In the genomic region with DNA sequence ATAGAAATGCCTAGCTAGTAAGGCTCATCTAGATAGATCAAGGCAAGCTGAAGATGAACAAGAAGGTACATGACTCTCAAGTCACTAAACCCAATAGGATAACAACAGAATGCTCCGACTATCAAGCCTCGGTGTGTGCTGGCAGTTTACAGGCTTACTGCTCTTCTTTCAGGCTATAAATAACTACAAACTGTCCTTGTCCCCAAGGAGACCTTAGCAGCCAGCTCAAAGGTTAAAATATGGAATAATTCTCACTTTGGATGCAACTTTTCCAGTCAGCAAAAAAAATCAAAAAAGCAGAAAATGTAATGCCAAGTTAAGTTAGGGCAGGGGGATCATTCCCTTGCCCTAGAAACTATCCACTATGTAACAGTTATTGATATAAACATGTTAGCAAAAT, we compare ENCODE assay signal across 18 cellular contexts. TPM values are rescaled to one million over a fixed set of nuclear protein-coding genes. Genes with fewer than 3 reads are reported as not detected.
A peak's percentile ranks its signal among the peaks of the same experiment; 100 is the strongest.
DNase-seq lines count a peak whose midpoint lies in the region; ATAC-seq and TF ChIP-seq lines count a peak whose summit lies in the region.
"Had no signal": no experiment of that assay in that cellular context is flagged by ENCODE, and none has a peak within 500 bp of the region (broad histone marks: within the 10 kb centered on the region; RNA-seq: fewer than 3 reads in every experiment).

No MANE protein-coding gene starts in this region.

- H3K4me1 ChIP-seq in left ventricle myocardium inferior, result peaks cover 100% of the 10 kb centered on the region
- H3K4me1 ChIP-seq in prostate gland (replicated peaks), result peaks cover 2% of the 10 kb centered on the region

- H3K36me3 ChIP-seq in left ventricle myocardium inferior, result no peaks in the 10 kb centered on the region
- no peaks in the 10 kb centered on the region for H3K36me3 ChIP-seq in prostate gland

- peaks cover 38% of the 10 kb centered on the region for H3K36me3 Mint-ChIP-seq in CD4-positive, alpha-beta T cell (ENCODE audit: low read depth)
- H3K36me3 Mint-ChIP-seq in brain, result peaks cover 5% of the 10 kb centered on the region
- H3K36me3 Mint-ChIP-seq in activated T-helper 17 cell treated with anti-CD3 and anti-CD28 coated beads, Interleukin-2, amount 50 U/mL, for 72 hours (ENCODE audit: low read depth), result peaks cover 43% of the 10 kb centered on the region

- no peak overlapping the region for H3K4me3 Mint-ChIP-seq in CD4-positive, alpha-beta T cell
- H3K4me3 Mint-ChIP-seq in brain, result no peak overlapping the region
- H3K4me3 Mint-ChIP-seq in activated T-helper 17 cell treated with anti-CD3 and anti-CD28 coated beads, Interleukin-2, amount 50 U/mL, for 72 hours, result no peak overlapping the region
- H3K4me3 Mint-ChIP-seq: activated CD4-positive, alpha-beta T cell treated with anti-CD3 and anti-CD28 coated beads, Interleukin-2, amount 10 ng/mL, durations not matched to agents 24 days and 14 days had no signal

- no peaks in the 10 kb centered on the region for H3K27me3 ChIP-seq in CD4-positive, alpha-beta T cell (ENCODE audit: control insufficient read depth, insufficient read depth, low read length)
- H3K27me3 ChIP-seq in left ventricle myocardium inferior (ENCODE audit: low read depth) (no peaks in the 10 kb centered on the region), prostate gland (replicated peaks; ENCODE audit: insufficient read depth) (no peaks in the 10 kb centered on the region)

- H3K4me3 ChIP-seq in left ventricle myocardium inferior (peak overlapping the region; percentile 24), prostate gland (no peak overlapping the region)
- H3K4me3 ChIP-seq: A549, GM12878 had no signal

- no peaks in the 10 kb centered on the region for H3K27me3 Mint-ChIP-seq in CD4-positive, alpha-beta T cell
- peaks cover 2% of the 10 kb centered on the region for H3K27me3 Mint-ChIP-seq in brain
- no peaks in the 10 kb centered on the region for H3K27me3 Mint-ChIP-seq in activated T-helper 17 cell treated with anti-CD3 and anti-CD28 coated beads, Interleukin-2, amount 50 U/mL, for 72 hours
- H3K27me3 Mint-ChIP-seq: activated CD4-positive, alpha-beta T cell treated with anti-CD3 and anti-CD28 coated beads, Interleukin-2, amount 10 ng/mL, durations not matched to agents 24 days and 14 days; CD8-positive, alpha-beta memory T cell had no signal

- POLR2A ChIA-PET in CD4-positive, alpha-beta T cell (lab: Charles Lee), result no interaction called here

- H3K9me3 Mint-ChIP-seq in CD4-positive, alpha-beta T cell, result no peaks in the 10 kb centered on the region
- H3K9me3 Mint-ChIP-seq in brain, result no peaks in the 10 kb centered on the region
- H3K9me3 Mint-ChIP-seq in activated T-helper 17 cell treated with anti-CD3 and anti-CD28 coated beads, Interleukin-2, amount 50 U/mL, for 72 hours, result no peaks in the 10 kb centered on the region
- H3K9me3 Mint-ChIP-seq: activated CD4-positive, alpha-beta T cell treated with anti-CD3 and anti-CD28 coated beads, Interleukin-2, amount 10 ng/mL, durations not matched to agents 24 days and 14 days; CD8-positive, alpha-beta memory T cell had no signal

- intact Hi-C loops in CD4-positive, alpha-beta T cell (cut with DNase I, micrococcal nuclease), result loop anchor here in 1 of 2 experiments (5.0 kb wide), 1 partner anchor 64 kb away; no protein-coding TSS in a partner anchor
- intact Hi-C loops in left ventricle myocardium inferior (cut with micrococcal nuclease) (no loop called here), prostate gland (cut with DNase I) (no loop called here)

- H3K27ac Mint-ChIP-seq in CD4-positive, alpha-beta T cell, result peak overlapping the region; percentile 12
- peak overlapping the region; percentile 49 to 80 (median 60) for H3K27ac Mint-ChIP-seq in brain
- no peak overlapping the region for H3K27ac Mint-ChIP-seq in activated T-helper 17 cell treated with anti-CD3 and anti-CD28 coated beads, Interleukin-2, amount 50 U/mL, for 72 hours
- H3K27ac Mint-ChIP-seq: activated CD4-positive, alpha-beta T cell treated with anti-CD3 and anti-CD28 coated beads, Interleukin-2, amount 10 ng/mL, durations not matched to agents 24 days and 14 days had no signal

- H3K9me3 ChIP-seq in CD4-positive, alpha-beta T cell (ENCODE audit: control insufficient read depth, low read length), result no peaks in the 10 kb centered on the region
- no peaks in the 10 kb centered on the region for H3K9me3 ChIP-seq in left ventricle myocardium inferior (replicated peaks)
- no peaks in the 10 kb centered on the region for H3K9me3 ChIP-seq in prostate gland
- H3K9me3 ChIP-seq: A549 had no signal

- no peak overlapping the region for H3K27ac ChIP-seq in CD4-positive, alpha-beta T cell (ENCODE audit: low read depth, low read length)
- H3K27ac ChIP-seq in left ventricle myocardium inferior (replicated peaks) (peak overlapping the region; percentile 82), prostate gland (peak overlapping the region; percentile 41 to 62)
- H3K27ac ChIP-seq: A549 had no signal

- TF ChIP-seq CTCF in CD4-positive, alpha-beta T cell (IDR thresholded peaks at IDR 0.05), result no peak
- TF ChIP-seq CTCF in brain (conservative IDR thresholded peaks at IDR 0.05) (no peak), left ventricle myocardium inferior (IDR thresholded peaks at IDR 0.05; ENCODE audit: borderline replicate concordance) (no peak), prostate gland (IDR thresholded peaks at IDR 0.05) (no peak)

- CTCF ChIA-PET in CD4-positive, alpha-beta T cell (lab: Charles Lee), result interaction anchor here (0.5 to 1.4 kb wide), 3 partner anchors 14 to 111 kb away, joined by 3 to 7 read pairs (median 3); no protein-coding TSS in a partner anchor

- WGBS in prostate gland, result 20% methylated on average over 2 of the region's 2 CpGs

- DNase-seq in CD4-positive, alpha-beta T cell, result no peak
- DNase-seq in left ventricle myocardium inferior (no peak), prostate gland (ENCODE audit: low spot score) (no peak), NCI-H2081 treated with DMSO at 0.1 percent for 48 hours (lab: John Stamatoyannopoulos, UW) (no peak)
- DNase-seq: activated CD4-positive, alpha-beta T cell treated with anti-CD3 and anti-CD28 coated beads, Interleukin-2, amount 10 ng/mL, durations not matched to agents 24 days and 14 days; activated T-cell treated with anti-CD3 and anti-CD28 coated beads, Interleukin-2, amount 50 U/mL, for 48 hours; CD8-positive, alpha-beta memory T cell; effector memory CD4-positive, alpha-beta T cell; EL; islet precursor cell; SHP77 treated with DMSO at 0.1 percent for 48 hours; stimulated activated CD4-positive, alpha-beta T cell treated with anti-CD3 and anti-CD28 coated beads, Interleukin-2, amount 100 ng/mL, for 48 hours had no signal

- peaks cover 70% of the 10 kb centered on the region for H3K4me1 Mint-ChIP-seq in CD4-positive, alpha-beta T cell (ENCODE audit: low read depth)
- peaks cover 66% of the 10 kb centered on the region for H3K4me1 Mint-ChIP-seq in brain
- peaks cover 22% of the 10 kb centered on the region for H3K4me1 Mint-ChIP-seq in activated T-helper 17 cell treated with anti-CD3 and anti-CD28 coated beads, Interleukin-2, amount 50 U/mL, for 72 hours

- ATAC-seq in CD4-positive, alpha-beta T cell (ENCODE audit: poor library complexity), result no peak
- ATAC-seq in HG02678 (IDR thresholded peaks at IDR 0.05; ENCODE audit: unreplicated experiment) (no peak), GM19455 (IDR thresholded peaks at IDR 0.05; ENCODE audit: unreplicated experiment) (no peak)
- no peak for ATAC-seq in activated T-helper 17 cell treated with anti-CD3 and anti-CD28 coated beads, Interleukin-2, amount 50 U/mL, for 72 hours (replicated peaks)
- ATAC-seq: A549, GM12878 had no signal

- TF ChIP-seq POLR2A in prostate gland (IDR thresholded peaks at IDR 0.05), result no peak

RNA-seq across cellular contexts. Expression of a gene that starts 44.6 kb away (rescaled TPM):
- total RNA-seq in CD4-positive, alpha-beta T cell, result 10 to 100 TPM; 38.7 to 41.5 TPM
- polyA plus RNA-seq in brain (ENCODE audit: insufficient read depth, low read depth, low replicate concordance), result 52.7 TPM
- total RNA-seq in left ventricle myocardium inferior (66.9 TPM), prostate gland (10 to 100 TPM; 80.8 to 93.0 TPM)
- 10 to 100 TPM; 62.3 to 66.8 TPM for total RNA-seq in activated T-helper 17 cell treated with anti-CD3 and anti-CD28 coated beads, Interleukin-2, amount 50 U/mL, for 72 hours

RNA-seq across cellular contexts. Expression of a gene that starts 57.6 kb away (rescaled TPM):
- total RNA-seq in CD4-positive, alpha-beta T cell, result not detected
- polyA plus RNA-seq in brain (ENCODE audit: insufficient read depth, low read depth, low replicate concordance), result 5.1 TPM
- total RNA-seq in left ventricle myocardium inferior (4.0 TPM), prostate gland (10 to 100 TPM in 1 of 2 donors, 1 to 10 TPM in 1; 4.7 to 15.5 TPM)
- total RNA-seq in activated T-helper 17 cell treated with anti-CD3 and anti-CD28 coated beads, Interleukin-2, amount 50 U/mL, for 72 hours, result not detected
- total RNA-seq: activated CD4-positive, alpha-beta T cell treated with anti-CD3 and anti-CD28 coated beads, Interleukin-2, amount 10 ng/mL, durations not matched to agents 24 days and 14 days had no signal
- polyA plus RNA-seq: CD8-positive, alpha-beta memory T cell had no signal
